In genomic region chr10:71736570-71737355, GRCh38 we compare ENCODE assay signal across 10 cellular contexts. TPM values are rescaled to one million over a fixed set of nuclear protein-coding genes. Genes with fewer than 3 reads are reported as not detected.
DNase-seq lines count a peak whose midpoint lies in the region; ATAC-seq and TF ChIP-seq lines count a peak whose summit lies in the region.
"Had no signal": no experiment of that assay in that cellular context is flagged by ENCODE, and none has a peak within 500 bp of the region (broad histone marks: within the 10 kb centered on the region; RNA-seq: fewer than 3 reads in every experiment).

No MANE protein-coding gene starts in this region.

- TF ChIP-seq CTCF in activated B cell treated with CpG ODN at 0.5 μM for 24 hours (IDR thresholded peaks at IDR 0.05) (no peak), transverse colon (IDR thresholded peaks at IDR 0.05) (no peak)

- H3K4me1 ChIP-seq in transverse colon, result peaks cover 18 to 52% (median 34%) of the 10 kb centered on the region in 4 donors
- H3K4me1 ChIP-seq: BE2C had no signal

- peaks cover 3% of the 10 kb centered on the region for H3K36me3 Mint-ChIP-seq in activated T-cell treated with anti-CD3 and anti-CD28 coated beads, Interleukin-2, amount 50 U/mL, for 24 hours (ENCODE audit: low read depth)
- no peaks in the 10 kb centered on the region for H3K36me3 Mint-ChIP-seq in activated B cell treated with CpG ODN at 0.5 μM for 24 hours (ENCODE audit: low read depth)

- CTCF ChIA-PET in activated B cell treated with CpG ODN at 0.5 μM for 24 hours (lab: Charles Lee), result no interaction called here

- TF ChIP-seq EP300 in transverse colon (IDR thresholded peaks at IDR 0.05; ENCODE audit: low read depth), result no peak

- H3K4me3 Mint-ChIP-seq in activated T-cell treated with anti-CD3 and anti-CD28 coated beads, Interleukin-2, amount 50 U/mL, for 24 hours, result peak overlapping the region; percentile 35
- H3K4me3 Mint-ChIP-seq in activated B cell treated with CpG ODN at 0.5 μM for 24 hours, result no peak overlapping the region

- no peaks in the 10 kb centered on the region for H3K36me3 ChIP-seq in transverse colon
- H3K36me3 ChIP-seq: BE2C, cardiac muscle cell had no signal

- in situ Hi-C loops in transverse colon (cut with MboI; ENCODE audit: low pct_ligation_motif_present in 1 of 4, low pct_unique_long_range_greater_than_20kb in 1 of 4, low sequenced_read_pairs in 3 of 4), result no loop called here

- DNase-seq in activated T-cell treated with anti-CD3 and anti-CD28 coated beads, Interleukin-2, amount 50 U/mL, for 24 hours, result peak; percentile 65
- no peak for DNase-seq in activated T-cell treated with anti-CD3 and anti-CD28 coated beads, Interleukin-2, amount 50 U/mL, for 1 hour
- DNase-seq in activated B cell treated with CpG ODN at 0.5 μM for 24 hours (no peak), left lobe of liver (ENCODE audit: low spot score) (no peak), transverse colon (peak; percentile 53), epidermal melanocyte (ENCODE audit: insufficient read length, low spot score) (no peak), GF-D8 (lab: John Stamatoyannopoulos, UW) (no peak)
- DNase-seq: BE2C had no signal

- no peaks in the 10 kb centered on the region for H3K27me3 ChIP-seq in transverse colon
- H3K27me3 ChIP-seq: BE2C, cardiac muscle cell had no signal

- peak overlapping the region; percentile 68 to 81 (median 78) for H3K27ac ChIP-seq in transverse colon
- H3K27ac ChIP-seq: cardiac muscle cell had no signal

- 67 to 75% methylated on average over 5 to 7 of the region's 7 CpGs for WGBS in transverse colon (ENCODE audit: low coverage in 1 of 2), 2 donors

- intact Hi-C loops in activated B cell treated with CpG ODN at 0.5 μM for 24 hours (cut with micrococcal nuclease), result no loop called here
- intact Hi-C loops in transverse colon (cut with DNase I; ENCODE audit: low total_unique reads), result no loop called here

- POLR2A ChIA-PET in activated B cell treated with CpG ODN at 0.5 μM for 24 hours (lab: Charles Lee), result interaction anchor here (0.9 to 1.7 kb wide), 6 partner anchors 9 to 37 kb away, joined by 3 to 7 read pairs (median 3); partner anchors contain the start of gene VSIR

- no peak for TF ChIP-seq POLR2A in transverse colon (IDR thresholded peaks at IDR 0.05)

- peaks cover 100% of the 10 kb centered on the region for H3K4me1 Mint-ChIP-seq in activated T-cell treated with anti-CD3 and anti-CD28 coated beads, Interleukin-2, amount 50 U/mL, for 24 hours (ENCODE audit: low read depth)
- peaks cover 76% of the 10 kb centered on the region for H3K4me1 Mint-ChIP-seq in activated B cell treated with CpG ODN at 0.5 μM for 24 hours

- no peaks in the 10 kb centered on the region for H3K9me3 ChIP-seq in transverse colon
- H3K9me3 ChIP-seq: BE2C had no signal

- H3K27me3 Mint-ChIP-seq in activated T-cell treated with anti-CD3 and anti-CD28 coated beads, Interleukin-2, amount 50 U/mL, for 24 hours, result no peaks in the 10 kb centered on the region
- H3K27me3 Mint-ChIP-seq in activated B cell treated with CpG ODN at 0.5 μM for 24 hours, result no peaks in the 10 kb centered on the region

- H3K4me3 ChIP-seq in transverse colon, result no peak overlapping the region
- H3K4me3 ChIP-seq: cardiac muscle cell had no signal

- peak overlapping the region; percentile 98 for H3K27ac Mint-ChIP-seq in activated T-cell treated with anti-CD3 and anti-CD28 coated beads, Interleukin-2, amount 50 U/mL, for 24 hours
- peak overlapping the region; percentile 79 for H3K27ac Mint-ChIP-seq in activated B cell treated with CpG ODN at 0.5 μM for 24 hours

- no peak for ATAC-seq in activated B cell treated with CpG ODN at 0.5 μM for 24 hours (ENCODE audit: low read depth)
- ATAC-seq in left lobe of liver, result peak; percentile 42
- no peak for ATAC-seq in HG03565 (IDR thresholded peaks at IDR 0.05; ENCODE audit: unreplicated experiment)

- H3K9me3 Mint-ChIP-seq in activated T-cell treated with anti-CD3 and anti-CD28 coated beads, Interleukin-2, amount 50 U/mL, for 24 hours, result no peaks in the 10 kb centered on the region
- H3K9me3 Mint-ChIP-seq in activated B cell treated with CpG ODN at 0.5 μM for 24 hours, result no peaks in the 10 kb centered on the region

RNA-seq across cellular contexts. Expression of gene C10orf105, which starts 17.2 kb away (rescaled TPM):
- not detected in 2 replicates for total RNA-seq in activated B cell treated with CpG ODN at 0.5 μM for 24 hours
- not detected for total RNA-seq in left lobe of liver
- total RNA-seq in transverse colon, result under 1 TPM in 1 of 4 donors, not detected in 3; 0.16 TPM

RNA-seq across cellular contexts. Expression of gene VSIR, which starts 36.6 kb away (rescaled TPM):
- 20.9 and 21.4 TPM in 2 replicates for total RNA-seq in activated B cell treated with CpG ODN at 0.5 μM for 24 hours
- 7.0 TPM for total RNA-seq in left lobe of liver
- 10 to 100 TPM; 54.3 to 77.0 (median 61.6) TPM for total RNA-seq in transverse colon

Comparison
In these comparisons a context has a peak if more than half of its experiments do, and no peak if none do; other contexts are left out.
1. DNase-seq: peak in activated T-cell treated with anti-CD3 and anti-CD28 coated beads, Interleukin-2, amount 50 U/mL, for 24 hours (single experiment) and transverse colon (single experiment); none in activated T-cell treated with anti-CD3 and anti-CD28 coated beads, Interleukin-2, amount 50 U/mL, for 1 hour (single experiment), activated B cell treated with CpG ODN at 0.5 μM for 24 hours (single experiment), left lobe of liver (single experiment), epidermal melanocyte (single experiment) and GF-D8 (single experiment).